Comparison of ENCODE assay signal across 8 cellular contexts in the genomic region with DNA sequence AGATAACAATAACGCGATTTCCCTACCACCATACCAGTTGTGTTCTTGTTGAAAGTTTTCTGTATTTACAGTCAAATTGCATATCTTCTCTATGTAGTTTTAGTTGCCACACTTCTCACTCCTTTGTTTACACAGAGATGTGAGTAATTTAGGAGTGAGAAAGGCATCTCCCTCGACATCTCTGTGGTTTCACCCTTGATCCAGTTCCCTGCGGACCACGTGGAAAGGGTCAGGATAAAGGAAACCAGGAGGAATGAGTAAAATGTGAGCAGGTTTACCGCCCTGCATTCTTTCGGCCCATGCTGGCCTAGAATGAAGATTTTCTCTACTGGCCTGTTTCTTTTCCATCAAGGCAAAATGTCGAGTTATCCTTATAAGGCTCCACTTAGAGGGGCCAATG.
DNase-seq lines count a peak whose midpoint lies in the region; ATAC-seq and TF ChIP-seq lines count a peak whose summit lies in the region.
"Not testable (repeated sequence)": the region's sequence is repeated elsewhere in the genome, so short reads cannot be mapped to it uniquely, and the experiment has no call there.

No MANE protein-coding gene starts in this region.

- not testable (repeated sequence) for H3K4me3 ChIP-seq in AG04449 (ENCODE audit: low read depth, low read length); foreskin fibroblast (ENCODE audit: low read depth in 1 of 2, low read length in 2 of 2)
- peak overlapping the region in 1 of 2 experiments; percentile 47 for H3K4me3 ChIP-seq in mesenchymal stem cell (ENCODE audit: insufficient read depth in 1 of 2, low read depth in 1 of 2, low read length in 2 of 2)

- not testable (repeated sequence) for H3K9ac ChIP-seq in mesenchymal stem cell (ENCODE audit: low read length)

- ATAC-seq in SK-N-SH treated with all-trans-retinoic acid at 6 μM for 48 hours (peak; percentile 45; the same call in 2 of the 3 replicates), sciatic nerve (peak; percentile 87)

- not testable (repeated sequence) for H2AK5ac ChIP-seq in mesenchymal stem cell (ENCODE audit: low read length, severe bottlenecking)

- H3K9me3 Mint-ChIP-seq in chondrocyte (ENCODE audit: low read depth) = not testable (repeated sequence)

- not testable (repeated sequence) for H3K18ac ChIP-seq in mesenchymal stem cell (ENCODE audit: low read depth in 1 of 2, low read length in 2 of 2)

- H2BK5ac ChIP-seq in mesenchymal stem cell (ENCODE audit: low read depth, low read length, poor library complexity, severe bottlenecking) = not testable (repeated sequence)

- not testable (repeated sequence) for H2AFZ ChIP-seq in mesenchymal stem cell (ENCODE audit: low read depth, low read length)

- WGBS in mesenchymal stem cell = 0% methylated on average over 5 of the region's 8 CpGs

- H3K27ac Mint-ChIP-seq in chondrocyte (ENCODE audit: unreplicated experiment) = peak overlapping the region; percentile 81

- not testable (repeated sequence) for H2BK12ac ChIP-seq in mesenchymal stem cell (ENCODE audit: low read length in 2 of 2)

- H3K27me3 Mint-ChIP-seq in chondrocyte (ENCODE audit: low read depth) = not testable (repeated sequence)

- POLR2A ChIA-PET in AG04449 (lab: Yijun Ruan, JAX) = not testable (repeated sequence)

- H3K27me3 ChIP-seq in mesenchymal stem cell (ENCODE audit: control insufficient read depth in 1 of 2, insufficient read depth in 1 of 2, low read length in 2 of 2) = not testable (repeated sequence)

- H2BK120ac ChIP-seq in mesenchymal stem cell (ENCODE audit: low read depth, low read length) = not testable (repeated sequence)

- H3K4me2 ChIP-seq in mesenchymal stem cell (ENCODE audit: low read length, poor library complexity, severe bottlenecking) = not testable (repeated sequence)

- H3K36me3 Mint-ChIP-seq in chondrocyte (ENCODE audit: low read depth) = not testable (repeated sequence)

- H4K8ac ChIP-seq in mesenchymal stem cell (ENCODE audit: low read length) = not testable (repeated sequence)

- CTCF ChIA-PET in AG04449 (lab: Yijun Ruan, JAX) = not testable (repeated sequence)

- H3K4ac ChIP-seq in mesenchymal stem cell (ENCODE audit: low read depth in 1 of 2, low read length in 2 of 2) = not testable (repeated sequence)

- H3K14ac ChIP-seq in mesenchymal stem cell (ENCODE audit: low read length in 2 of 2) = not testable (repeated sequence)

- intact Hi-C loops in sciatic nerve (cut with DNase I) = not testable (repeated sequence)

- not testable (repeated sequence) for H3K36me3 ChIP-seq in mesenchymal stem cell (ENCODE audit: control insufficient read depth in 1 of 2, insufficient read depth in 2 of 2, low read depth in 1 of 2, low read length in 2 of 2)

- not testable (repeated sequence) for H2BK15ac ChIP-seq in mesenchymal stem cell (ENCODE audit: low read depth, poor library complexity, severe bottlenecking)

- not testable (repeated sequence) for H3K23ac ChIP-seq in mesenchymal stem cell (ENCODE audit: low read length in 2 of 2)

- not testable (repeated sequence) for H4K91ac ChIP-seq in mesenchymal stem cell (ENCODE audit: low read length)

- H3K79me1 ChIP-seq in mesenchymal stem cell (replicated peaks; ENCODE audit: low read length, poor library complexity, severe bottlenecking) = not testable (repeated sequence)

- H3K4me1 Mint-ChIP-seq in chondrocyte (ENCODE audit: low read depth) = peaks cover 21% of the 10 kb centered on the region

- H3K4me1 ChIP-seq in mesenchymal stem cell (ENCODE audit: control insufficient read depth, insufficient read depth, low read depth, low read length) = not testable (repeated sequence)

- DNase-seq in AG04449 (ENCODE audit: low read depth, low spot score) (peak; percentile 83), GM04504 (ENCODE audit: low read depth) (peak; percentile 75), LHCN-M2 (ENCODE audit: low read depth) (peak; percentile 96), foreskin fibroblast (peak; percentile 63 to 86), mesenchymal stem cell (peak; percentile 90)
- not testable (repeated sequence) for DNase-seq in chondrocyte (ENCODE audit: low spot score); sciatic nerve (ENCODE audit: low spot score)

- peak overlapping the region; percentile 94 for H3K27ac ChIP-seq in mesenchymal stem cell (ENCODE audit: low read length, poor library complexity, severe bottlenecking)

- TF ChIP-seq CTCF in AG04449 (IDR thresholded peaks at IDR 0.05; ENCODE audit: insufficient read depth, low read length, missing control alignments); chondrocyte (IDR thresholded peaks at IDR 0.05); foreskin fibroblast (IDR thresholded peaks at IDR 0.05; ENCODE audit: low read depth, low read length): not testable (repeated sequence)

- not testable (repeated sequence) for H3K9me3 ChIP-seq in mesenchymal stem cell (ENCODE audit: control insufficient read depth, low read length)

- peak overlapping the region; percentile 33 for H3K4me3 Mint-ChIP-seq in chondrocyte (ENCODE audit: unreplicated experiment)
